18 cellular contexts compared by ENCODE assay signal in genomic region chr16:16076400-16076901, GRCh38.
DNase-seq lines count a peak whose midpoint lies in the region; ATAC-seq and TF ChIP-seq lines count a peak whose summit lies in the region.
"Had no signal": no experiment of that assay in that cellular context is flagged by ENCODE, and none has a peak within 500 bp of the region (broad histone marks: within the 10 kb centered on the region; RNA-seq: fewer than 3 reads in every experiment).

No MANE protein-coding gene starts in this region.

- POLR2A ChIA-PET in WTC11 (lab: Charles Lee): no interaction called here

- no peaks in the 10 kb centered on the region for H3K9me3 Mint-ChIP-seq in T-helper 2 cell treated with Interferon-gamma antibody and Interleukin-4, amounts not matched to agents 5 μg/mL and 100 μg/mL, for 36 hours
- no peaks in the 10 kb centered on the region for H3K9me3 Mint-ChIP-seq in WTC11
- H3K9me3 Mint-ChIP-seq: CD4-positive, CD25-positive, alpha-beta regulatory T cell had no signal

- H3K9me3 ChIP-seq in muscle layer of duodenum (ENCODE audit: control insufficient read depth in 1 of 2, low read length in 2 of 2): no peaks in the 10 kb centered on the region
- no peaks in the 10 kb centered on the region for H3K9me3 ChIP-seq in thoracic aorta
- H3K9me3 ChIP-seq: heart right ventricle, MG63, mucosa of descending colon had no signal

- no peak overlapping the region for H3K4me3 ChIP-seq in muscle layer of duodenum (ENCODE audit: low read depth in 1 of 2, low read length in 2 of 2)
- H3K4me3 ChIP-seq in thoracic aorta: no peak overlapping the region
- H3K4me3 ChIP-seq: GM23248, MG63, mucosa of descending colon had no signal

- CTCF ChIA-PET in WTC11 (lab: Charles Lee): interaction anchor here (0.8 to 2.2 kb wide), 2 partner anchors 20 to 202 kb away, joined by 3 to 6 read pairs; no protein-coding TSS in a partner anchor

- peaks cover 12 to 40% of the 10 kb centered on the region in 2 donors for H3K36me3 ChIP-seq in muscle layer of duodenum (ENCODE audit: control insufficient read depth in 1 of 2, insufficient read depth in 2 of 2, low read length in 2 of 2)
- peaks cover 34% of the 10 kb centered on the region for H3K36me3 ChIP-seq in thoracic aorta

- no peak overlapping the region for H3K4me3 Mint-ChIP-seq in T-helper 2 cell treated with Interferon-gamma antibody and Interleukin-4, amounts not matched to agents 5 μg/mL and 100 μg/mL, for 36 hours
- H3K4me3 Mint-ChIP-seq in WTC11: no peak overlapping the region

- H3K36me3 Mint-ChIP-seq in T-helper 2 cell treated with Interferon-gamma antibody and Interleukin-4, amounts not matched to agents 5 μg/mL and 100 μg/mL, for 36 hours (ENCODE audit: low read depth): peaks cover 62% of the 10 kb centered on the region
- H3K36me3 Mint-ChIP-seq in WTC11: peaks cover 65% of the 10 kb centered on the region

- peak overlapping the region; percentile 36 for H3K27ac Mint-ChIP-seq in T-helper 2 cell treated with Interferon-gamma antibody and Interleukin-4, amounts not matched to agents 5 μg/mL and 100 μg/mL, for 36 hours
- peak overlapping the region; percentile 92 for H3K27ac Mint-ChIP-seq in WTC11

- peaks cover 8% of the 10 kb centered on the region for H3K4me1 Mint-ChIP-seq in T-helper 2 cell treated with Interferon-gamma antibody and Interleukin-4, amounts not matched to agents 5 μg/mL and 100 μg/mL, for 36 hours (ENCODE audit: low read depth)
- H3K4me1 Mint-ChIP-seq in WTC11: peaks cover 18% of the 10 kb centered on the region

- ATAC-seq in WTC11 (peak; percentile 23; the same call in 1 of the 2 replicates), thoracic aorta (ENCODE audit: insufficient number of reproducible peaks, low FRiP score, low read depth) (no peak)

- DNase-seq in T-helper 2 cell treated with Interferon-gamma antibody and Interleukin-4, amounts not matched to agents 5 μg/mL and 100 μg/mL, for 36 hours (ENCODE audit: low spot score): no peak
- DNase-seq in T-helper 2 cell: no peak
- DNase-seq in WTC11 (ENCODE audit: low spot score): no peak
- DNase-seq in thoracic aorta (ENCODE audit: low spot score): no peak
- no peak for DNase-seq in NCI-H69 (lab: John Stamatoyannopoulos, UW)
- DNase-seq in posterior vena cava (ENCODE audit: low spot score): no peak
- DNase-seq in NCI-H2171 treated with DMSO at 0.1 percent for 48 hours (lab: John Stamatoyannopoulos, UW): no peak
- DNase-seq: activated gamma-delta T cell; CD4-positive, CD25-positive, alpha-beta regulatory T cell; dermis blood vessel endothelial cell; DND-41; GM23248; MG63; NCI-H2029 treated with DMSO at 0.1 percent for 48 hours; NCI-H748 treated with DMSO at 0.1 percent for 48 hours had no signal

- peak overlapping the region; percentile 53 for H3K27ac ChIP-seq in muscle layer of duodenum (ENCODE audit: low read length)
- peak overlapping the region; percentile 57 to 68 for H3K27ac ChIP-seq in thoracic aorta
- H3K27ac ChIP-seq: GM23248 had no signal

- H3K27me3 ChIP-seq in muscle layer of duodenum (ENCODE audit: low read depth, low read length) (no peaks in the 10 kb centered on the region), thoracic aorta (replicated peaks; ENCODE audit: insufficient read depth) (no peaks in the 10 kb centered on the region)
- H3K27me3 ChIP-seq: heart right ventricle, MG63 had no signal

- intact Hi-C loops in posterior vena cava (cut with DNase I): loop anchor here in 1 of 2 donors (5.0 kb wide), 1 partner anchor 49 kb away; no protein-coding TSS in a partner anchor

- H3K27me3 Mint-ChIP-seq in T-helper 2 cell treated with Interferon-gamma antibody and Interleukin-4, amounts not matched to agents 5 μg/mL and 100 μg/mL, for 36 hours (ENCODE audit: low read depth): no peaks in the 10 kb centered on the region
- no peaks in the 10 kb centered on the region for H3K27me3 Mint-ChIP-seq in WTC11 (ENCODE audit: low read depth)
- H3K27me3 Mint-ChIP-seq: CD4-positive, CD25-positive, alpha-beta regulatory T cell had no signal

- TF ChIP-seq CTCF in WTC11 (IDR thresholded peaks at IDR 0.05): no peak
- TF ChIP-seq CTCF in thoracic aorta (IDR thresholded peaks at IDR 0.05): no peak

- H3K4me1 ChIP-seq in muscle layer of duodenum (ENCODE audit: control insufficient read depth in 1 of 2, insufficient read depth in 2 of 2, low read length in 2 of 2): peaks cover 0 to 58% of the 10 kb centered on the region in 2 donors
- peaks cover 30 to 51% of the 10 kb centered on the region in 2 donors for H3K4me1 ChIP-seq in thoracic aorta (ENCODE audit: control insufficient read depth in 1 of 2, low read depth in 2 of 2)

TF ChIP-seq in WTC11, 78 proteins besides CTCF, POLR2A, EP300 and RAD21 (continues in another document):
- TF ChIP-seq RELA (CRISPR knock-in tag; IDR thresholded peaks at IDR 0.05; ENCODE audit: borderline replicate concordance): no peak
- no peak for TF ChIP-seq AFF4 (CRISPR knock-in tag; IDR thresholded peaks at IDR 0.05; ENCODE audit: borderline replicate concordance)
- no peak for TF ChIP-seq IRF2 (CRISPR knock-in tag; IDR thresholded peaks at IDR 0.05; ENCODE audit: borderline replicate concordance, low read depth)
- no peak for TF ChIP-seq ARID4B (CRISPR knock-in tag; IDR thresholded peaks at IDR 0.05; ENCODE audit: borderline replicate concordance)
- TF ChIP-seq ZNF219 (CRISPR knock-in tag; IDR thresholded peaks at IDR 0.05; ENCODE audit: borderline replicate concordance): no peak
- no peak for TF ChIP-seq ZNF396 (CRISPR knock-in tag; IDR thresholded peaks at IDR 0.05; ENCODE audit: borderline replicate concordance)
- TF ChIP-seq SP1 (CRISPR knock-in tag; conservative IDR thresholded peaks at IDR 0.05): no peak
